ENCODE assay signal across 11 cellular contexts in the genomic region with DNA sequence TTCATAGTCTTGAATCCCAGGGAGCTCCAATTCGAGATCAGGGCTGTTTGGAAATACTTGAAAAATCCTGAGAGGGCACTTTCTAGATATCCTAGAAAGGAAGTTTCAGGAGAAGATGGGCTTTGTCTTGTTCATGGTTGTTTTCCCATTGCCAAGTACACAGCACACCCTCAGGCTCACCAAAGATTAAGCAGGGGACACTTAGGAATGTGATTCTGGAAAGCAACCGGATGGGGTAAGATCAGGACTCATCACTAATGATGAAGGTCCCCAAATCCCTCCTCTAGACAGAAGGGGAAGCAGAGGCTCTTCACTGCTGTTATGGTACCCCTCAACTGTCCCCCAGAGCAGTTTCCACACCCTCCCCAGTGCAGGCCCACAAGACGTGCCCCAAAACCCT. TPM values are rescaled to one million over a fixed set of nuclear protein-coding genes. Genes with fewer than 3 reads are reported as not detected.
DNase-seq lines count a peak whose midpoint lies in the region; ATAC-seq and TF ChIP-seq lines count a peak whose summit lies in the region.
"Had no signal": no experiment of that assay in that cellular context is flagged by ENCODE, and none has a peak within 500 bp of the region (broad histone marks: within the 10 kb centered on the region; RNA-seq: fewer than 3 reads in every experiment).

No MANE protein-coding gene starts in this region.

- H4K20me1 ChIP-seq in hepatocyte (ENCODE audit: insufficient read depth, poor library complexity, severe bottlenecking), result no peaks in the 10 kb centered on the region

- H3K4me1 Mint-ChIP-seq in HFFc6 (ENCODE audit: low read depth), result peaks cover 36% of the 10 kb centered on the region
- H3K4me1 Mint-ChIP-seq in WTC11, result peaks cover 17% of the 10 kb centered on the region

- no peaks in the 10 kb centered on the region for H3K9me2 ChIP-seq in hepatocyte (replicated peaks; ENCODE audit: insufficient read depth)

- intact Hi-C loops in stomach (cut with DNase I; ENCODE audit: low total_unique reads), result no loop called here

- 68% methylated on average over 3 of the region's 3 CpGs for WGBS in hepatocyte (ENCODE audit: low lambda C conversion rate, missing lambda C conversion rate)
- WGBS in stomach, 5 donors, result 53 to 81% (median 73%) methylated on average over 3 of the region's 3 CpGs

- H3K9me3 Mint-ChIP-seq in HFFc6 (no peaks in the 10 kb centered on the region), WTC11 (no peaks in the 10 kb centered on the region)

- TF ChIP-seq EP300 in stomach (IDR thresholded peaks at IDR 0.05), result no peak

- H3K27me3 Mint-ChIP-seq in HFFc6 (ENCODE audit: insufficient read depth) (no peaks in the 10 kb centered on the region; the same call in 1 of the 2 replicates), WTC11 (ENCODE audit: low read depth) (no peaks in the 10 kb centered on the region)

- ATAC-seq in WTC11, result 0 out of 2 replicates have a peak, but pooled peaks have one; percentile 11

- peak overlapping the region; percentile 94 for H3K27ac Mint-ChIP-seq in HFFc6
- peak overlapping the region; percentile 68 for H3K27ac Mint-ChIP-seq in WTC11

- POLR2A ChIA-PET in WTC11 (lab: Charles Lee), result no interaction called here

- no peak for DNase-seq in HFFc6
- DNase-seq in WTC11 (ENCODE audit: low spot score), result no peak
- no peak for DNase-seq in hepatocyte (ENCODE audit: low spot score)
- no peak for DNase-seq in stomach
- DNase-seq in SIG-M5 (lab: John Stamatoyannopoulos, UW), result no peak
- no peak for DNase-seq in SW480 (ENCODE audit: low spot score)
- DNase-seq in stimulated activated CD8-positive, alpha-beta memory T cell treated with anti-CD3 and anti-CD28 coated beads, Interleukin-4, amount 100 ng/mL, for 48 hours, result no peak
- DNase-seq: activated T-cell treated with anti-CD3 and anti-CD28 coated beads for 4 hours; effector memory CD4-positive, alpha-beta T cell; NCI-H2029 treated with DMSO at 0.1 percent for 48 hours had no signal

- H3K9me3 ChIP-seq in hepatocyte (ENCODE audit: low read depth) (no peaks in the 10 kb centered on the region), stomach (no peaks in the 10 kb centered on the region)
- H3K9me3 ChIP-seq: SJCRH30 had no signal

- H3K4me1 ChIP-seq in hepatocyte (ENCODE audit: insufficient read depth) (peaks cover 21% of the 10 kb centered on the region), stomach (peaks cover 0 to 10% (median 4%) of the 10 kb centered on the region in 4 donors)

- H3K36me3 ChIP-seq in hepatocyte (replicated peaks; ENCODE audit: insufficient read depth, low read depth) (no peaks in the 10 kb centered on the region), stomach (peaks cover 33 to 88% (median 77%) of the 10 kb centered on the region in 4 donors)
- H3K36me3 ChIP-seq: SJCRH30 had no signal

- H3K4me3 Mint-ChIP-seq in HFFc6, result peak overlapping the region; percentile 62
- H3K4me3 Mint-ChIP-seq in WTC11, result no peak overlapping the region

- H3K79me2 ChIP-seq in hepatocyte, result no peaks in the 10 kb centered on the region

- H2AFZ ChIP-seq in hepatocyte, result no peak overlapping the region

- CTCF ChIA-PET in WTC11 (lab: Charles Lee), result interaction anchor here (0.7 to 3.2 kb wide), 5 partner anchors 10 to 652 kb away, joined by 3 to 20 read pairs (median 5); no protein-coding TSS in a partner anchor

- H3K4me2 ChIP-seq in hepatocyte, result no peak overlapping the region

- H3K27ac ChIP-seq in hepatocyte (peak overlapping the region; percentile 87), stomach (peak overlapping the region; percentile 16 to 65 (median 52))
- H3K27ac ChIP-seq: SJCRH30 had no signal

- TF ChIP-seq POLR2A in stomach (IDR thresholded peaks at IDR 0.05), result no peak

- TF ChIP-seq CTCF in HFFc6 (IDR thresholded peaks at IDR 0.05), result no peak
- no peak for TF ChIP-seq CTCF in WTC11 (IDR thresholded peaks at IDR 0.05)
- no peak for TF ChIP-seq CTCF in hepatocyte (IDR thresholded peaks at IDR 0.05; ENCODE audit: poor library complexity)
- TF ChIP-seq CTCF in stomach (IDR thresholded peaks at IDR 0.05), result no peak

- H3K4me3 ChIP-seq in hepatocyte, result no peak overlapping the region
- no peak overlapping the region for H3K4me3 ChIP-seq in stomach
- H3K4me3 ChIP-seq: SJCRH30 had no signal

- H3K36me3 Mint-ChIP-seq in HFFc6 (ENCODE audit: low read depth) (peaks cover 26% of the 10 kb centered on the region), WTC11 (peaks cover 28% of the 10 kb centered on the region)

- H3K27me3 ChIP-seq in hepatocyte (no peaks in the 10 kb centered on the region), stomach (no peaks in the 10 kb centered on the region)
- H3K27me3 ChIP-seq: SJCRH30 had no signal

TF ChIP-seq in WTC11, 78 proteins besides CTCF, POLR2A, EP300 and RAD21:
- no peak for TF ChIP-seq FOXK1 (CRISPR knock-in tag; IDR thresholded peaks at IDR 0.05)
- no peak for TF ChIP-seq TEAD1 (CRISPR knock-in tag; IDR thresholded peaks at IDR 0.05)
- TF ChIP-seq SMAD4 (CRISPR knock-in tag; IDR thresholded peaks at IDR 0.05), result no peak
- TF ChIP-seq EMX1 (CRISPR knock-in tag; IDR thresholded peaks at IDR 0.05), result no peak
- TF ChIP-seq ZBTB21 (CRISPR knock-in tag; IDR thresholded peaks at IDR 0.05; ENCODE audit: borderline replicate concordance), result no peak
- no peak for TF ChIP-seq ETV6 (CRISPR knock-in tag; IDR thresholded peaks at IDR 0.05)
- TF ChIP-seq ZNF423 (CRISPR knock-in tag; IDR thresholded peaks at IDR 0.05), result no peak
- TF ChIP-seq, protein P1, sequence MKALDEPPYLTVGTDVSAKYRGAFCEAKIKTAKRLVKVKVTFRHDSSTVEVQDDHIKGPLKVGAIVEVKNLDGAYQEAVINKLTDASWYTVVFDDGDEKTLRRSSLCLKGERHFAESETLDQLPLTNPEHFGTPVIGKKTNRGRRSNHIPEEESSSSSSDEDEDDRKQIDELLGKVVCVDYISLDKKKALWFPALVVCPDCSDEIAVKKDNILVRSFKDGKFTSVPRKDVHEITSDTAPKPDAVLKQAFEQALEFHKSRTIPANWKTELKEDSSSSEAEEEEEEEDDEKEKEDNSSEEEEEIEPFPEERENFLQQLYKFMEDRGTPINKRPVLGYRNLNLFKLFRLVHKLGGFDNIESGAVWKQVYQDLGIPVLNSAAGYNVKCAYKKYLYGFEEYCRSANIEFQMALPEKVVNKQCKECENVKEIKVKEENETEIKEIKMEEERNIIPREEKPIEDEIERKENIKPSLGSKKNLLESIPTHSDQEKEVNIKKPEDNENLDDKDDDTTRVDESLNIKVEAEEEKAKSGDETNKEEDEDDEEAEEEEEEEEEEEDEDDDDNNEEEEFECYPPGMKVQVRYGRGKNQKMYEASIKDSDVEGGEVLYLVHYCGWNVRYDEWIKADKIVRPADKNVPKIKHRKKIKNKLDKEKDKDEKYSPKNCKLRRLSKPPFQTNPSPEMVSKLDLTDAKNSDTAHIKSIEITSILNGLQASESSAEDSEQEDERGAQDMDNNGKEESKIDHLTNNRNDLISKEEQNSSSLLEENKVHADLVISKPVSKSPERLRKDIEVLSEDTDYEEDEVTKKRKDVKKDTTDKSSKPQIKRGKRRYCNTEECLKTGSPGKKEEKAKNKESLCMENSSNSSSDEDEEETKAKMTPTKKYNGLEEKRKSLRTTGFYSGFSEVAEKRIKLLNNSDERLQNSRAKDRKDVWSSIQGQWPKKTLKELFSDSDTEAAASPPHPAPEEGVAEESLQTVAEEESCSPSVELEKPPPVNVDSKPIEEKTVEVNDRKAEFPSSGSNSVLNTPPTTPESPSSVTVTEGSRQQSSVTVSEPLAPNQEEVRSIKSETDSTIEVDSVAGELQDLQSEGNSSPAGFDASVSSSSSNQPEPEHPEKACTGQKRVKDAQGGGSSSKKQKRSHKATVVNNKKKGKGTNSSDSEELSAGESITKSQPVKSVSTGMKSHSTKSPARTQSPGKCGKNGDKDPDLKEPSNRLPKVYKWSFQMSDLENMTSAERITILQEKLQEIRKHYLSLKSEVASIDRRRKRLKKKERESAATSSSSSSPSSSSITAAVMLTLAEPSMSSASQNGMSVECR (CRISPR knock-in tag; IDR thresholded peaks at IDR 0.05; ENCODE audit: borderline replicate concordance), result no peak
- TF ChIP-seq FOXJ3 (CRISPR knock-in tag; IDR thresholded peaks at IDR 0.05; ENCODE audit: borderline replicate concordance), result no peak
- TF ChIP-seq GTF2I (CRISPR knock-in tag; conservative IDR thresholded peaks at IDR 0.05), result no peak
- no peak for TF ChIP-seq ZNF263 (CRISPR knock-in tag; IDR thresholded peaks at IDR 0.05; ENCODE audit: low read depth)
- no peak for TF ChIP-seq ATF3 (CRISPR knock-in tag; conservative IDR thresholded peaks at IDR 0.05)
- TF ChIP-seq ZNF138 (CRISPR knock-in tag; conservative IDR thresholded peaks at IDR 0.05), result no peak
- TF ChIP-seq RORB (CRISPR knock-in tag; IDR thresholded peaks at IDR 0.05), result no peak
- no peak for TF ChIP-seq NR3C1 (CRISPR knock-in tag; conservative IDR thresholded peaks at IDR 0.05; ENCODE audit: low read depth)
- TF ChIP-seq IRF2 (CRISPR knock-in tag; IDR thresholded peaks at IDR 0.05; ENCODE audit: borderline replicate concordance, low read depth), result no peak
- no peak for TF ChIP-seq ZSCAN18 (CRISPR knock-in tag; IDR thresholded peaks at IDR 0.05)

RNA-seq across cellular contexts. Expression of gene VAC14, which starts 40.7 kb away (rescaled TPM):
- 10 to 100 TPM; 34.5 to 45.5 (median 37.6) TPM for total RNA-seq in HFFc6 (2021; fragmentation: NEBNext Ultra II Directional; extraction: Animal tissue kit (Norgen Biotek cat#: 25700))
- total RNA-seq in WTC11 (2021) (58.0 to 60.9 TPM (median 60.1 TPM) in 3 replicates), hepatocyte (34.5 and 35.8 TPM in 2 replicates), stomach (10 to 100 TPM; 14.9 to 90.6 (median 54.2) TPM)
- polyA plus RNA-seq in hepatocyte (49.4 and 51.4 TPM in 2 replicates), stomach (10 to 100 TPM; 22.3 to 33.1 (median 32.1) TPM)
